ENCODE assay signal across 21 cellular contexts in genomic region chr6:133259561-133259960, GRCh38. TPM values are rescaled to one million over a fixed set of nuclear protein-coding genes. Genes with fewer than 3 reads are reported as not detected.
DNase-seq lines count a peak whose midpoint lies in the region; ATAC-seq, FAIRE-seq and TF ChIP-seq lines count a peak whose summit lies in the region.
"Had no signal": no experiment of that assay in that cellular context is flagged by ENCODE, and none has a peak within 500 bp of the region (broad histone marks: within the 10 kb centered on the region; RNA-seq: fewer than 3 reads in every experiment).

No MANE protein-coding gene starts in this region.

- intact Hi-C loops in psoas muscle (cut with DNase I) = no loop called here

- no peak overlapping the region for H3K27ac ChIP-seq in HEK293 (ENCODE audit: extremely low read depth, low read depth, low read length)
- H3K27ac ChIP-seq in psoas muscle = peak overlapping the region; percentile 55
- H3K27ac ChIP-seq: C4-2B had no signal

- peaks cover 15% of the 10 kb centered on the region; the same call in 1 of the 2 replicates for H3K4me1 ChIP-seq in HEK293 (ENCODE audit: control insufficient read depth, insufficient read depth, low read length)
- peaks cover 73% of the 10 kb centered on the region for H3K4me1 ChIP-seq in psoas muscle
- H3K4me1 ChIP-seq: Caco-2 had no signal

- ATAC-seq in psoas muscle (no peak), GM19452 (IDR thresholded peaks at IDR 0.05; ENCODE audit: unreplicated experiment) (no peak)
- ATAC-seq: GM12878, HCT116 had no signal

- POLR2A ChIA-PET in HEK293 (lab: Yijun Ruan, JAX) = no interaction called here

- CTCF ChIA-PET in HEK293 (lab: Yijun Ruan, JAX) = no interaction called here

- H3K36me3 ChIP-seq in HEK293 (ENCODE audit: control insufficient read depth in 2 of 2, insufficient read depth in 1 of 2, low read length in 2 of 2) (no peaks in the 10 kb centered on the region), psoas muscle (ENCODE audit: insufficient read depth in 1 of 2, low read depth in 1 of 2) (no peaks in the 10 kb centered on the region)

- TF ChIP-seq CTCF in HEK293 (tag by site-specific recombination; IDR thresholded peaks at IDR 0.05) = no peak
- TF ChIP-seq CTCF in psoas muscle (IDR thresholded peaks at IDR 0.05) = no peak

- no peaks in the 10 kb centered on the region for H3K9me3 ChIP-seq in HEK293 (ENCODE audit: control insufficient read depth, insufficient read depth, low read depth, low read length)
- no peaks in the 10 kb centered on the region for H3K9me3 ChIP-seq in psoas muscle
- H3K9me3 ChIP-seq: Caco-2 had no signal

- no peak for FAIRE-seq in GM12892 (lab: Jason Lieb, UNC)
- FAIRE-seq: D721Med, GM12878, GM19239 had no signal

- no peaks in the 10 kb centered on the region for H3K27me3 ChIP-seq in psoas muscle (ENCODE audit: insufficient read depth in 3 of 3, low read length in 2 of 3)

- DNase-seq in HT-29 (ENCODE audit: low spot score) (peak; percentile 38), SW480 (ENCODE audit: low spot score) (peak; percentile 22), psoas muscle (no peak), GM12892 (ENCODE audit: insufficient read length) (no peak), DMS79 treated with DMSO at 0.1 percent for 48 hours (lab: John Stamatoyannopoulos, UW) (no peak)
- DNase-seq: Caco-2; CD4-positive, alpha-beta T cell; DND-41; EL; GOT3; H7; KG1 had no signal

- no peak overlapping the region for H3K4me3 ChIP-seq in HEK293 (ENCODE audit: low read depth, low read length)
- no peak overlapping the region for H3K4me3 ChIP-seq in psoas muscle
- H3K4me3 ChIP-seq: GM12878 had no signal

- TF ChIP-seq POLR2A in GM12892 (IDR thresholded peaks at IDR 0.05; ENCODE audit: low read depth, low read length) = no peak

TF ChIP-seq in HEK293, 187 proteins besides CTCF, POLR2A, EP300 and RAD21 (continues in another document):
- no peak for TF ChIP-seq ZNF621 (tag by site-specific recombination; IDR thresholded peaks at IDR 0.05)
- no peak for TF ChIP-seq YY1 (tag by site-specific recombination; IDR thresholded peaks at IDR 0.05)
- TF ChIP-seq KLF10 (tag by site-specific recombination; IDR thresholded peaks at IDR 0.05) = no peak
- no peak for TF ChIP-seq ZNF654 (tag by site-specific recombination; IDR thresholded peaks at IDR 0.05; ENCODE audit: low read depth)
- no peak for TF ChIP-seq KLF17 (tag by site-specific recombination; IDR thresholded peaks at IDR 0.05)
- no peak for TF ChIP-seq ZNF221 (tag by site-specific recombination; IDR thresholded peaks at IDR 0.05; ENCODE audit: borderline replicate concordance)
- no peak for TF ChIP-seq SCRT1 (tag by site-specific recombination; IDR thresholded peaks at IDR 0.05; ENCODE audit: borderline replicate concordance)
- no peak for TF ChIP-seq ZNF518A (tag by site-specific recombination; conservative IDR thresholded peaks at IDR 0.05; ENCODE audit: low read depth)
- TF ChIP-seq ZNF449 (tag by site-specific recombination; IDR thresholded peaks at IDR 0.05) = no peak
- TF ChIP-seq ZNF398 (tag by site-specific recombination; IDR thresholded peaks at IDR 0.05) = 0 out of 2 replicates have a peak, but pooled peaks have one; percentile 14
- 0 out of 2 replicates have a peak, but pooled peaks have one; percentile 15 for TF ChIP-seq SP7 (tag by site-specific recombination; IDR thresholded peaks at IDR 0.05)
- TF ChIP-seq ZNF433 (tag by site-specific recombination; IDR thresholded peaks at IDR 0.05; ENCODE audit: low read depth) = no peak
- no peak for TF ChIP-seq KLF9 (tag by site-specific recombination; IDR thresholded peaks at IDR 0.05; ENCODE audit: low read depth)
- TF ChIP-seq ZNF623 (tag by site-specific recombination; IDR thresholded peaks at IDR 0.05) = no peak
- no peak for TF ChIP-seq ZNF560 (tag by site-specific recombination; IDR thresholded peaks at IDR 0.05; ENCODE audit: borderline replicate concordance)
- TF ChIP-seq ZEB2 (tag by site-specific recombination; IDR thresholded peaks at IDR 0.05) = 0 out of 2 replicates have a peak, but pooled peaks have one; percentile 36
- TF ChIP-seq ZNF792 (tag by site-specific recombination; IDR thresholded peaks at IDR 0.05) = no peak
- TF ChIP-seq ZNF548 (tag by site-specific recombination; IDR thresholded peaks at IDR 0.05) = no peak
- TF ChIP-seq ZNF585B (tag by site-specific recombination; IDR thresholded peaks at IDR 0.05) = no peak

RNA-seq across cellular contexts. Expression of gene EYA4, which starts 18.4 kb away (rescaled TPM):
- not detected in 2 replicates for total RNA-seq in HT-29 (2014; rRNA removed; shearing (Covaris generic))
- total RNA-seq in psoas muscle = 10 to 100 TPM; 32.8 to 48.3 (median 37.4) TPM
- 10 to 100 TPM in 2 of 3 donors, 1 to 10 TPM in 1; 5.6 to 22.2 (median 12.8) TPM for polyA plus RNA-seq in psoas muscle
- polyA plus RNA-seq in GM12892 (2012; ENCODE audit: missing spikeins) = 0.15 TPM
- total RNA-seq: A172; Caco-2; CD4-positive, alpha-beta T cell; G401; GM12878 had no signal

Comparison
In these comparisons a context has a peak if more than half of its experiments do, and no peak if none do; other contexts are left out.
1. DNase-seq: peak in HT-29 (single experiment) and SW480 (single experiment); none in psoas muscle (0 of 2), GM12892 (single experiment) and DMS79 treated with DMSO at 0.1 percent for 48 hours (single experiment).
2. RNA of gene EYA4, which starts 18.4 kb away (total RNA-seq): 32.8 to 48.3 TPM in psoas muscle; not detected in HT-29; every median in the first group is over 10 times any median in the second.